ENCODE assay signal across 1 cellular context in the genomic region with DNA sequence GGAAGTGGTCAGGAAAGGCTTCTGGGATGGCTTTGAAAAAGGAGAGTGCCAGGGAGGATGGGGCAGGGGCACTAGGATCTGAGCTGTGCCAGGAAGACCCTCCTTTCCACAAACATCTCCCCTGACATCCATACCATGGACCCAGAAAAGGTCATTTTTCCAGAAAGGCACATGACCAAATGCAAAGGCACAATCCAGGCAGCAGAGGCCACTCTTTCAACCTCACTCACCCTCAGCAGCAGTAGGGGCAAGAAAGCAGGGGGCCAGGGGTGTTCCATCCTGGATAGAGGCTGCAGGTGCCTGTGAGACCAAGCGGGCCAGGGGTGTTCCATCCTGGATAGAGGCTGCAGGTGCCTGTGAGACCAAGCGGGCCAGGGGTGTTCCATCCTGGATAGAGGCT.
TF ChIP-seq lines count a peak whose summit lies in the region.

No MANE protein-coding gene starts in this region.

TF ChIP-seq in H1, 55 proteins besides CTCF, POLR2A, EP300 and RAD21:
- TF ChIP-seq TEAD4 (IDR thresholded peaks at IDR 0.05; ENCODE audit: low read depth, low read length) = peak; percentile 62
TF ChIP-seq in H1: peak in this region for 1; not testable (repeated sequence) for 54.
